ENCODE assay signal across 11 cellular contexts in the genomic region with DNA sequence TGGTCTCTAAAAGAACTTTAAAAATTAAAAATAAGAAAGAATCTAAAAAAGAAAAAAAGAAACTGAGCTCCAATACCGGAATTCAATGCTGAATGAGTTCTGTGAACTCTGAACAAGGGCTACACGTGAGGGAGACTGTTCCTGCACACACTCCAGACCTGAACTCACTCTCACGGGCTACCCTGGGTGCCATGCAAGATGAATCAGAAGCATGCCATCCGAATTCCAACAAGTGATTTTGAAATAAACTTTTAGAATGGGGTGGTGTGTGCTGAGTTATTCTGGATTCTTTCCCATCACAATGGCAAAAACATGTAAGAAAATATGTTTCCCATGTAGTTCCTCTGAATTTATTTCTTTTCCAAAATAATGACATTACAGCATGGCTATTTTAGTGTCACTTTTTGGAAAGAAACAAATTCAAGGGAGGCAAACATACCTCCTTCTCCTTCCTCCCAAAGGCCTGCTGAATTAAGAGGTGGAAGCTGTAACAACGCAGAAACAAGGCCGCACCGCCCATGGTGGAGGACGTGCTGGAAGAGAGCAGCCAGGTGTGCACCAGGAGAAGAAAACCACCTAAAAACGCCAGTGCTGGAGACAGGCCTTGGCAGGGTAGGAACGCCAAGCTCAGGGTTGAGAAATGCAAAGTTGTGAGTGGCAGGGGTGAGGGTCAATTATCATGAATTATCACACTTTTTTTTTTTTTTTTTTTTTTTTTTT.
DNase-seq lines count a peak whose midpoint lies in the region; ATAC-seq and TF ChIP-seq lines count a peak whose summit lies in the region.
"Had no signal": no experiment of that assay in that cellular context is flagged by ENCODE, and none has a peak within 500 bp of the region (broad histone marks: within the 10 kb centered on the region; RNA-seq: fewer than 3 reads in every experiment).

No MANE protein-coding gene starts in this region.

- no peak overlapping the region for H3K9ac ChIP-seq in endodermal cell (ENCODE audit: extremely low read depth, low read length, poor library complexity, severe bottlenecking)

- no peaks in the 10 kb centered on the region for H3K27me3 Mint-ChIP-seq in endodermal cell (ENCODE audit: insufficient read depth)
- H3K27me3 Mint-ChIP-seq in type B pancreatic cell, result no peaks in the 10 kb centered on the region

- H3K27me3 ChIP-seq in ACC112 (ENCODE audit: insufficient read depth, low read length), result no peaks in the 10 kb centered on the region
- no peaks in the 10 kb centered on the region for H3K27me3 ChIP-seq in endodermal cell (ENCODE audit: control insufficient read depth, insufficient read depth, low read length, poor library complexity, severe bottlenecking)
- H3K27me3 ChIP-seq: heart right ventricle had no signal

- H2AFZ ChIP-seq in ACC112 (ENCODE audit: low read length, unreplicated experiment), result no peak overlapping the region

- H3K36me3 ChIP-seq in ACC112 (ENCODE audit: insufficient read depth, low read length), result no peaks in the 10 kb centered on the region
- peaks cover 3% of the 10 kb centered on the region for H3K36me3 ChIP-seq in endodermal cell (ENCODE audit: control insufficient read depth, insufficient read depth, low read length)
- H3K36me3 ChIP-seq: heart right ventricle, WERI-Rb-1 had no signal

- DNase-seq in HT1080 (ENCODE audit: low read depth) (peak; percentile 42), endodermal cell (no peak), myocyte (ENCODE audit: low read depth) (peak; percentile 48), type B pancreatic cell (ENCODE audit: extremely low spot score, unreplicated experiment) (no peak), NCI-H128 (lab: John Stamatoyannopoulos, UW; ENCODE audit: unreplicated experiment) (no peak)
- DNase-seq in stimulated activated effector memory CD8-positive, alpha-beta T cell treated with anti-CD3 and anti-CD28 coated beads, Interleukin-12 subunit alpha, Interleukin-12 subunit beta, amount 100 ng/mL, for 72 hours (ENCODE audit: low spot score in 2 of 2), result no peak
- DNase-seq: GOT3, heart right ventricle, WERI-Rb-1 had no signal

- no peaks in the 10 kb centered on the region for H3K9me3 Mint-ChIP-seq in endodermal cell
- H3K9me3 Mint-ChIP-seq in type B pancreatic cell, result no peaks in the 10 kb centered on the region
- no peaks in the 10 kb centered on the region for H3K9me3 Mint-ChIP-seq in stimulated activated effector memory CD8-positive, alpha-beta T cell treated with anti-CD3 and anti-CD28 coated beads, Interleukin-12 subunit alpha, Interleukin-12 subunit beta, amount 100 ng/mL, for 72 hours

- peaks cover 52% of the 10 kb centered on the region for H3K4me1 Mint-ChIP-seq in endodermal cell
- H3K4me1 Mint-ChIP-seq in type B pancreatic cell (ENCODE audit: unreplicated experiment), result peaks cover 36% of the 10 kb centered on the region
- H3K4me1 Mint-ChIP-seq in stimulated activated effector memory CD8-positive, alpha-beta T cell treated with anti-CD3 and anti-CD28 coated beads, Interleukin-12 subunit alpha, Interleukin-12 subunit beta, amount 100 ng/mL, for 72 hours, result peaks cover 41% of the 10 kb centered on the region

- H3K27ac ChIP-seq in ACC112 (ENCODE audit: low read depth, low read length), result peak overlapping the region; percentile 76
- H3K27ac ChIP-seq in endodermal cell (ENCODE audit: low read depth, low read length), result no peak overlapping the region
- H3K27ac ChIP-seq: WERI-Rb-1 had no signal

- no peaks in the 10 kb centered on the region for H3K9me3 ChIP-seq in endodermal cell (ENCODE audit: control insufficient read depth, low read length)
- H3K9me3 ChIP-seq: heart right ventricle had no signal

- H3K4me3 Mint-ChIP-seq in endodermal cell, result no peak overlapping the region
- no peak overlapping the region for H3K4me3 Mint-ChIP-seq in type B pancreatic cell
- H3K4me3 Mint-ChIP-seq in stimulated activated effector memory CD8-positive, alpha-beta T cell treated with anti-CD3 and anti-CD28 coated beads, Interleukin-12 subunit alpha, Interleukin-12 subunit beta, amount 100 ng/mL, for 72 hours, result no peak overlapping the region

- H3K4me1 ChIP-seq in ACC112 (ENCODE audit: control insufficient read depth, insufficient read depth, low read length, unreplicated experiment) (peaks cover 37% of the 10 kb centered on the region), endodermal cell (ENCODE audit: control insufficient read depth, insufficient read depth, low read length) (peaks cover 29% of the 10 kb centered on the region)

- TF ChIP-seq CTCF in endodermal cell (conservative IDR thresholded peaks at IDR 0.05), result no peak
- TF ChIP-seq CTCF in type B pancreatic cell (conservative IDR thresholded peaks at IDR 0.05), result no peak

- WGBS in endodermal cell (ENCODE audit: insufficient coverage in 1 of 2, insufficient read length in 1 of 2), 2 experiments, result 88 to 91% methylated on average over 6 to 9 of the region's 10 CpGs

- no peak for ATAC-seq in GM18873 (IDR thresholded peaks at IDR 0.05; ENCODE audit: low FRiP score, unreplicated experiment)
- no peak for ATAC-seq in stimulated activated effector memory CD8-positive, alpha-beta T cell treated with anti-CD3 and anti-CD28 coated beads, Interleukin-12 subunit alpha, Interleukin-12 subunit beta, amount 100 ng/mL, for 72 hours

- H3K27ac Mint-ChIP-seq in endodermal cell, result peak overlapping the region; percentile 68
- no peak overlapping the region for H3K27ac Mint-ChIP-seq in type B pancreatic cell
- no peak overlapping the region for H3K27ac Mint-ChIP-seq in stimulated activated effector memory CD8-positive, alpha-beta T cell treated with anti-CD3 and anti-CD28 coated beads, Interleukin-12 subunit alpha, Interleukin-12 subunit beta, amount 100 ng/mL, for 72 hours

- H3K36me3 Mint-ChIP-seq in endodermal cell (ENCODE audit: low read depth) (peaks cover 7% of the 10 kb centered on the region), type B pancreatic cell (peaks cover 6% of the 10 kb centered on the region)
- H3K36me3 Mint-ChIP-seq in stimulated activated effector memory CD8-positive, alpha-beta T cell treated with anti-CD3 and anti-CD28 coated beads, Interleukin-12 subunit alpha, Interleukin-12 subunit beta, amount 100 ng/mL, for 72 hours, result no peaks in the 10 kb centered on the region

- H3K79me2 ChIP-seq in ACC112 (ENCODE audit: control insufficient read depth, insufficient read depth, low read length, unreplicated experiment), result peaks cover 30% of the 10 kb centered on the region

- H3K4me3 ChIP-seq in ACC112 (ENCODE audit: low read depth, low read length) (no peak overlapping the region), endodermal cell (ENCODE audit: low read length) (no peak overlapping the region)
- H3K4me3 ChIP-seq: heart right ventricle had no signal

Comparison
In these comparisons a context has a peak if more than half of its experiments do, and no peak if none do; other contexts are left out.
1. DNase-seq: peak in HT1080 (single experiment) and myocyte (single experiment); none in endodermal cell (single experiment), type B pancreatic cell (single experiment), NCI-H128 (single experiment) and stimulated activated effector memory CD8-positive, alpha-beta T cell treated with anti-CD3 and anti-CD28 coated beads, Interleukin-12 subunit alpha, Interleukin-12 subunit beta, amount 100 ng/mL, for 72 hours (0 of 2).